Comparison of ENCODE assay signal across 1 cellular context in genomic region chr6:161838306-161839035, GRCh38.
TF ChIP-seq lines count a peak whose summit lies in the region.

No MANE protein-coding gene starts in this region.

TF ChIP-seq in HepG2, 621 proteins besides CTCF, POLR2A, EP300 and RAD21 (continued from another document and continues in another):
- TF ChIP-seq ARNTL (CRISPR knock-in tag; IDR thresholded peaks at IDR 0.05): no peak
- peak; percentile 88 for TF ChIP-seq ZMYM3 (CRISPR knock-in tag; IDR thresholded peaks at IDR 0.05)
- TF ChIP-seq, protein P1, sequence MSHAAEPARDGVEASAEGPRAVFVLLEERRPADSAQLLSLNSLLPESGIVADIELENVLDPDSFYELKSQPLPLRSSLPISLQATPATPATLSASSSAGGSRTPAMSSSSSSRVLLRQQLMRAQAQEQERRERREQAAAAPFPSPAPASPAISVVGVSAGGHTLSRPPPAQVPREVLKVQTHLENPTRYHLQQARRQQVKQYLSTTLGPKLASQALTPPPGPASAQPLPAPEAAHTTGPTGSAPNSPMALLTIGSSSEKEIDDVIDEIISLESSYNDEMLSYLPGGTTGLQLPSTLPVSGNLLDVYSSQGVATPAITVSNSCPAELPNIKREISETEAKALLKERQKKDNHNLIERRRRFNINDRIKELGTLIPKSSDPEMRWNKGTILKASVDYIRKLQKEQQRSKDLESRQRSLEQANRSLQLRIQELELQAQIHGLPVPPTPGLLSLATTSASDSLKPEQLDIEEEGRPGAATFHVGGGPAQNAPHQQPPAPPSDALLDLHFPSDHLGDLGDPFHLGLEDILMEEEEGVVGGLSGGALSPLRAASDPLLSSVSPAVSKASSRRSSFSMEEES (CRISPR knock-in tag; IDR thresholded peaks at IDR 0.05): no peak
- no peak for TF ChIP-seq NONO (IDR thresholded peaks at IDR 0.05)
- peak; percentile 72 for TF ChIP-seq NONO (CRISPR knock-in tag; conservative IDR thresholded peaks at IDR 0.05)
- no peak for TF ChIP-seq ZFP36 (IDR thresholded peaks at IDR 0.05; ENCODE audit: borderline replicate concordance, low read depth, low read length, partially characterized antibody)
- peak; percentile 19 for TF ChIP-seq XRCC5 (optimal IDR thresholded peaks at IDR 0.05; ENCODE audit: low read length)
- TF ChIP-seq RFX1 (IDR thresholded peaks at IDR 0.05): no peak
- no peak for TF ChIP-seq MTERF4 (CRISPR knock-in tag; IDR thresholded peaks at IDR 0.05)
- no peak for TF ChIP-seq PHB2 (IDR thresholded peaks at IDR 0.05; ENCODE audit: partially characterized antibody)
- no peak for TF ChIP-seq ZSCAN31 (CRISPR knock-in tag; IDR thresholded peaks at IDR 0.05; ENCODE audit: low read depth)
- no peak for TF ChIP-seq KDM6A (CRISPR knock-in tag; IDR thresholded peaks at IDR 0.05; ENCODE audit: low read depth)
- TF ChIP-seq SATB2 (CRISPR knock-in tag; IDR thresholded peaks at IDR 0.05): no peak
- TF ChIP-seq ZNF143 (CRISPR knock-in tag; IDR thresholded peaks at IDR 0.05): no peak
- TF ChIP-seq, protein P2, sequence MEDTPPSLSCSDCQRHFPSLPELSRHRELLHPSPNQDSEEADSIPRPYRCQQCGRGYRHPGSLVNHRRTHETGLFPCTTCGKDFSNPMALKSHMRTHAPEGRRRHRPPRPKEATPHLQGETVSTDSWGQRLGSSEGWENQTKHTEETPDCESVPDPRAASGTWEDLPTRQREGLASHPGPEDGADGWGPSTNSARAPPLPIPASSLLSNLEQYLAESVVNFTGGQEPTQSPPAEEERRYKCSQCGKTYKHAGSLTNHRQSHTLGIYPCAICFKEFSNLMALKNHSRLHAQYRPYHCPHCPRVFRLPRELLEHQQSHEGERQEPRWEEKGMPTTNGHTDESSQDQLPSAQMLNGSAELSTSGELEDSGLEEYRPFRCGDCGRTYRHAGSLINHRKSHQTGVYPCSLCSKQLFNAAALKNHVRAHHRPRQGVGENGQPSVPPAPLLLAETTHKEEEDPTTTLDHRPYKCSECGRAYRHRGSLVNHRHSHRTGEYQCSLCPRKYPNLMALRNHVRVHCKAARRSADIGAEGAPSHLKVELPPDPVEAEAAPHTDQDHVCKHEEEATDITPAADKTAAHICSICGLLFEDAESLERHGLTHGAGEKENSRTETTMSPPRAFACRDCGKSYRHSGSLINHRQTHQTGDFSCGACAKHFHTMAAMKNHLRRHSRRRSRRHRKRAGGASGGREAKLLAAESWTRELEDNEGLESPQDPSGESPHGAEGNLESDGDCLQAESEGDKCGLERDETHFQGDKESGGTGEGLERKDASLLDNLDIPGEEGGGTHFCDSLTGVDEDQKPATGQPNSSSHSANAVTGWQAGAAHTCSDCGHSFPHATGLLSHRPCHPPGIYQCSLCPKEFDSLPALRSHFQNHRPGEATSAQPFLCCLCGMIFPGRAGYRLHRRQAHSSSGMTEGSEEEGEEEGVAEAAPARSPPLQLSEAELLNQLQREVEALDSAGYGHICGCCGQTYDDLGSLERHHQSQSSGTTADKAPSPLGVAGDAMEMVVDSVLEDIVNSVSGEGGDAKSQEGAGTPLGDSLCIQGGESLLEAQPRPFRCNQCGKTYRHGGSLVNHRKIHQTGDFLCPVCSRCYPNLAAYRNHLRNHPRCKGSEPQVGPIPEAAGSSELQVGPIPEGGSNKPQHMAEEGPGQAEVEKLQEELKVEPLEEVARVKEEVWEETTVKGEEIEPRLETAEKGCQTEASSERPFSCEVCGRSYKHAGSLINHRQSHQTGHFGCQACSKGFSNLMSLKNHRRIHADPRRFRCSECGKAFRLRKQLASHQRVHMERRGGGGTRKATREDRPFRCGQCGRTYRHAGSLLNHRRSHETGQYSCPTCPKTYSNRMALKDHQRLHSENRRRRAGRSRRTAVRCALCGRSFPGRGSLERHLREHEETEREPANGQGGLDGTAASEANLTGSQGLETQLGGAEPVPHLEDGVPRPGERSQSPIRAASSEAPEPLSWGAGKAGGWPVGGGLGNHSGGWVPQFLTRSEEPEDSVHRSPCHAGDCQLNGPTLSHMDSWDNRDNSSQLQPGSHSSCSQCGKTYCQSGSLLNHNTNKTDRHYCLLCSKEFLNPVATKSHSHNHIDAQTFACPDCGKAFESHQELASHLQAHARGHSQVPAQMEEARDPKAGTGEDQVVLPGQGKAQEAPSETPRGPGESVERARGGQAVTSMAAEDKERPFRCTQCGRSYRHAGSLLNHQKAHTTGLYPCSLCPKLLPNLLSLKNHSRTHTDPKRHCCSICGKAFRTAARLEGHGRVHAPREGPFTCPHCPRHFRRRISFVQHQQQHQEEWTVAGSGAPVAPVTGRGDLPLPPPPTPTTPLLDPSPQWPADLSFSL (CRISPR knock-in tag; IDR thresholded peaks at IDR 0.05): no peak
- no peak for TF ChIP-seq MLLT10 (CRISPR knock-in tag; IDR thresholded peaks at IDR 0.05)
- TF ChIP-seq DPF2 (CRISPR knock-in tag; IDR thresholded peaks at IDR 0.05; ENCODE audit: borderline replicate concordance, low read depth): no peak
- TF ChIP-seq NR2F1 (CRISPR knock-in tag; IDR thresholded peaks at IDR 0.05): peak; percentile 62 to 81; a peak in 3 of 4 replicates
- TF ChIP-seq TBP (CRISPR knock-in tag; IDR thresholded peaks at IDR 0.05): no peak
- TF ChIP-seq ZNF121 (CRISPR knock-in tag; IDR thresholded peaks at IDR 0.05): peak; percentile 31; the same call in 1 of the 2 replicates
- no peak for TF ChIP-seq CENPT (CRISPR knock-in tag; IDR thresholded peaks at IDR 0.05; ENCODE audit: low read depth)
- TF ChIP-seq NR2F6 (IDR thresholded peaks at IDR 0.05): peak; percentile 77
- TF ChIP-seq NR2F6 (CRISPR knock-in tag; IDR thresholded peaks at IDR 0.05): peak; percentile 86
- TF ChIP-seq SOX6 (IDR thresholded peaks at IDR 0.05): no peak
- TF ChIP-seq SOX6 (CRISPR knock-in tag; IDR thresholded peaks at IDR 0.05): 0 out of 2 replicates have a peak, but pooled peaks have one; percentile 53
- TF ChIP-seq POLR2G (IDR thresholded peaks at IDR 0.05; ENCODE audit: low read depth, low read length): no peak
- TF ChIP-seq BCL3 (CRISPR knock-in tag; IDR thresholded peaks at IDR 0.05): no peak
- TF ChIP-seq, protein P3, sequence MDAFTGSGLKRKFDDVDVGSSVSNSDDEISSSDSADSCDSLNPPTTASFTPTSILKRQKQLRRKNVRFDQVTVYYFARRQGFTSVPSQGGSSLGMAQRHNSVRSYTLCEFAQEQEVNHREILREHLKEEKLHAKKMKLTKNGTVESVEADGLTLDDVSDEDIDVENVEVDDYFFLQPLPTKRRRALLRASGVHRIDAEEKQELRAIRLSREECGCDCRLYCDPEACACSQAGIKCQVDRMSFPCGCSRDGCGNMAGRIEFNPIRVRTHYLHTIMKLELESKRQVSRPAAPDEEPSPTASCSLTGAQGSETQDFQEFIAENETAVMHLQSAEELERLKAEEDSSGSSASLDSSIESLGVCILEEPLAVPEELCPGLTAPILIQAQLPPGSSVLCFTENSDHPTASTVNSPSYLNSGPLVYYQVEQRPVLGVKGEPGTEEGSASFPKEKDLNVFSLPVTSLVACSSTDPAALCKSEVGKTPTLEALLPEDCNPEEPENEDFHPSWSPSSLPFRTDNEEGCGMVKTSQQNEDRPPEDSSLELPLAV (CRISPR knock-in tag; conservative IDR thresholded peaks at IDR 0.05; ENCODE audit: low read depth): no peak
- peak; percentile 37; the same call in 1 of the 2 replicates for TF ChIP-seq MEIS2 (CRISPR knock-in tag; IDR thresholded peaks at IDR 0.05)
- TF ChIP-seq, protein P4, sequence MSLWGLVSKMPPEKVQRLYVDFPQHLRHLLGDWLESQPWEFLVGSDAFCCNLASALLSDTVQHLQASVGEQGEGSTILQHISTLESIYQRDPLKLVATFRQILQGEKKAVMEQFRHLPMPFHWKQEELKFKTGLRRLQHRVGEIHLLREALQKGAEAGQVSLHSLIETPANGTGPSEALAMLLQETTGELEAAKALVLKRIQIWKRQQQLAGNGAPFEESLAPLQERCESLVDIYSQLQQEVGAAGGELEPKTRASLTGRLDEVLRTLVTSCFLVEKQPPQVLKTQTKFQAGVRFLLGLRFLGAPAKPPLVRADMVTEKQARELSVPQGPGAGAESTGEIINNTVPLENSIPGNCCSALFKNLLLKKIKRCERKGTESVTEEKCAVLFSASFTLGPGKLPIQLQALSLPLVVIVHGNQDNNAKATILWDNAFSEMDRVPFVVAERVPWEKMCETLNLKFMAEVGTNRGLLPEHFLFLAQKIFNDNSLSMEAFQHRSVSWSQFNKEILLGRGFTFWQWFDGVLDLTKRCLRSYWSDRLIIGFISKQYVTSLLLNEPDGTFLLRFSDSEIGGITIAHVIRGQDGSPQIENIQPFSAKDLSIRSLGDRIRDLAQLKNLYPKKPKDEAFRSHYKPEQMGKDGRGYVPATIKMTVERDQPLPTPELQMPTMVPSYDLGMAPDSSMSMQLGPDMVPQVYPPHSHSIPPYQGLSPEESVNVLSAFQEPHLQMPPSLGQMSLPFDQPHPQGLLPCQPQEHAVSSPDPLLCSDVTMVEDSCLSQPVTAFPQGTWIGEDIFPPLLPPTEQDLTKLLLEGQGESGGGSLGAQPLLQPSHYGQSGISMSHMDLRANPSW (CRISPR knock-in tag; IDR thresholded peaks at IDR 0.05; ENCODE audit: borderline replicate concordance): no peak
- TF ChIP-seq ZNF33B (CRISPR knock-in tag; IDR thresholded peaks at IDR 0.05): no peak
- TF ChIP-seq SRF (IDR thresholded peaks at IDR 0.05; ENCODE audit: low read depth, low read length): no peak
- no peak for TF ChIP-seq ZNF703 (CRISPR knock-in tag; IDR thresholded peaks at IDR 0.05; ENCODE audit: borderline replicate concordance)
- 0 out of 2 replicates have a peak, but pooled peaks have one; percentile 70 for TF ChIP-seq ESRRA (CRISPR knock-in tag; IDR thresholded peaks at IDR 0.05; ENCODE audit: low read depth)
- no peak for TF ChIP-seq ZNF549 (CRISPR knock-in tag; IDR thresholded peaks at IDR 0.05)
- TF ChIP-seq EEA1 (CRISPR knock-in tag; IDR thresholded peaks at IDR 0.05; ENCODE audit: borderline replicate concordance): no peak
- no peak; the same call in 1 of the 2 replicates for TF ChIP-seq HDAC2 (CRISPR knock-in tag; IDR thresholded peaks at IDR 0.05)
- peak; percentile 55 for TF ChIP-seq HDAC1 (CRISPR knock-in tag; IDR thresholded peaks at IDR 0.05)
- no peak for TF ChIP-seq ZNF552 (CRISPR knock-in tag; IDR thresholded peaks at IDR 0.05; ENCODE audit: borderline replicate concordance)
- TF ChIP-seq RARA (CRISPR knock-in tag; IDR thresholded peaks at IDR 0.05): peak; percentile 69
- no peak for TF ChIP-seq YEATS2 (CRISPR knock-in tag; IDR thresholded peaks at IDR 0.05; ENCODE audit: borderline replicate concordance)
- TF ChIP-seq ZSCAN25 (CRISPR knock-in tag; IDR thresholded peaks at IDR 0.05): no peak
- no peak for TF ChIP-seq RORA (CRISPR knock-in tag; IDR thresholded peaks at IDR 0.05)
- TF ChIP-seq ISX (CRISPR knock-in tag; conservative IDR thresholded peaks at IDR 0.05): no peak
- 0 out of 2 replicates have a peak, but pooled peaks have one; percentile 51 for TF ChIP-seq SIX4 (CRISPR knock-in tag; IDR thresholded peaks at IDR 0.05)
- no peak for TF ChIP-seq NPAS2 (CRISPR knock-in tag; IDR thresholded peaks at IDR 0.05; ENCODE audit: borderline replicate concordance)
- TF ChIP-seq ZNF629 (CRISPR knock-in tag; conservative IDR thresholded peaks at IDR 0.05): peak; percentile 96
- 0 out of 2 replicates have a peak, but pooled peaks have one; percentile 20 for TF ChIP-seq NFYB (CRISPR knock-in tag; IDR thresholded peaks at IDR 0.05)
- no peak for TF ChIP-seq ELK4 (CRISPR knock-in tag; IDR thresholded peaks at IDR 0.05; ENCODE audit: borderline replicate concordance)
- no peak for TF ChIP-seq TOE1 (CRISPR knock-in tag; IDR thresholded peaks at IDR 0.05)
- TF ChIP-seq ISL2 (CRISPR knock-in tag; IDR thresholded peaks at IDR 0.05): no peak
- TF ChIP-seq, protein P5, sequence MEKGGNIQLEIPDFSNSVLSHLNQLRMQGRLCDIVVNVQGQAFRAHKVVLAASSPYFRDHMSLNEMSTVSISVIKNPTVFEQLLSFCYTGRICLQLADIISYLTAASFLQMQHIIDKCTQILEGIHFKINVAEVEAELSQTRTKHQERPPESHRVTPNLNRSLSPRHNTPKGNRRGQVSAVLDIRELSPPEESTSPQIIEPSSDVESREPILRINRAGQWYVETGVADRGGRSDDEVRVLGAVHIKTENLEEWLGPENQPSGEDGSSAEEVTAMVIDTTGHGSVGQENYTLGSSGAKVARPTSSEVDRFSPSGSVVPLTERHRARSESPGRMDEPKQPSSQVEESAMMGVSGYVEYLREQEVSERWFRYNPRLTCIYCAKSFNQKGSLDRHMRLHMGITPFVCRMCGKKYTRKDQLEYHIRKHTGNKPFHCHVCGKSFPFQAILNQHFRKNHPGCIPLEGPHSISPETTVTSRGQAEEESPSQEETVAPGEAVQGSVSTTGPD (CRISPR knock-in tag; IDR thresholded peaks at IDR 0.05): no peak
